Comparison of ENCODE assay signal across 1 cellular context in the genomic region with DNA sequence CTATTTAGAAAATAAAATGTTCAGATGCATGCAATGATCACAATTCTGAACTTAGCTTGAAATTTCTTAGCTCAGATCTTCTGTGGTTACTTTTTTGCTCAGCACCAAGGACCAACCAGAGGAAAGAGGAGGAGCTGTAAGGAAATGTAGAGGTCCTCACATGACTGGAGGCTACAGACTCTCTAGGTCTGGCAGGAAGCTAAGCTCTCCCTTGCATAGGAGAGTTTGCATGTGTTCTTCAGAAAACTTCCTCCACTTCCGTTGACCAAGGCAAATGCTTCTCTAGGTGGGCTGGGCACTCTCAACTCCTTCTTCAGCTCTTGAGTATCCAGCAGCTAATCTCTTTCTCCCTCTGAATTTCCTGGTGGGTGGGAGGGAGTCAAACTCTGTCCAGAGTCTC.
TF ChIP-seq lines count a peak whose summit lies in the region.

No MANE protein-coding gene starts in this region.

TF ChIP-seq in Ishikawa, 13 proteins besides CTCF, POLR2A, EP300 and RAD21 (continued from another document):
- TF ChIP-seq, protein P1, sequence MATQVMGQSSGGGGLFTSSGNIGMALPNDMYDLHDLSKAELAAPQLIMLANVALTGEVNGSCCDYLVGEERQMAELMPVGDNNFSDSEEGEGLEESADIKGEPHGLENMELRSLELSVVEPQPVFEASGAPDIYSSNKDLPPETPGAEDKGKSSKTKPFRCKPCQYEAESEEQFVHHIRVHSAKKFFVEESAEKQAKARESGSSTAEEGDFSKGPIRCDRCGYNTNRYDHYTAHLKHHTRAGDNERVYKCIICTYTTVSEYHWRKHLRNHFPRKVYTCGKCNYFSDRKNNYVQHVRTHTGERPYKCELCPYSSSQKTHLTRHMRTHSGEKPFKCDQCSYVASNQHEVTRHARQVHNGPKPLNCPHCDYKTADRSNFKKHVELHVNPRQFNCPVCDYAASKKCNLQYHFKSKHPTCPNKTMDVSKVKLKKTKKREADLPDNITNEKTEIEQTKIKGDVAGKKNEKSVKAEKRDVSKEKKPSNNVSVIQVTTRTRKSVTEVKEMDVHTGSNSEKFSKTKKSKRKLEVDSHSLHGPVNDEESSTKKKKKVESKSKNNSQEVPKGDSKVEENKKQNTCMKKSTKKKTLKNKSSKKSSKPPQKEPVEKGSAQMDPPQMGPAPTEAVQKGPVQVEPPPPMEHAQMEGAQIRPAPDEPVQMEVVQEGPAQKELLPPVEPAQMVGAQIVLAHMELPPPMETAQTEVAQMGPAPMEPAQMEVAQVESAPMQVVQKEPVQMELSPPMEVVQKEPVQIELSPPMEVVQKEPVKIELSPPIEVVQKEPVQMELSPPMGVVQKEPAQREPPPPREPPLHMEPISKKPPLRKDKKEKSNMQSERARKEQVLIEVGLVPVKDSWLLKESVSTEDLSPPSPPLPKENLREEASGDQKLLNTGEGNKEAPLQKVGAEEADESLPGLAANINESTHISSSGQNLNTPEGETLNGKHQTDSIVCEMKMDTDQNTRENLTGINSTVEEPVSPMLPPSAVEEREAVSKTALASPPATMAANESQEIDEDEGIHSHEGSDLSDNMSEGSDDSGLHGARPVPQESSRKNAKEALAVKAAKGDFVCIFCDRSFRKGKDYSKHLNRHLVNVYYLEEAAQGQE (IDR thresholded peaks at IDR 0.05; ENCODE audit: low read depth), result no peak
- TF ChIP-seq TCF12 (IDR thresholded peaks at IDR 0.05; ENCODE audit: low read depth) (no peak), TAF1 (IDR thresholded peaks at IDR 0.05; ENCODE audit: low read depth) (no peak)
- TF ChIP-seq, protein P2, sequence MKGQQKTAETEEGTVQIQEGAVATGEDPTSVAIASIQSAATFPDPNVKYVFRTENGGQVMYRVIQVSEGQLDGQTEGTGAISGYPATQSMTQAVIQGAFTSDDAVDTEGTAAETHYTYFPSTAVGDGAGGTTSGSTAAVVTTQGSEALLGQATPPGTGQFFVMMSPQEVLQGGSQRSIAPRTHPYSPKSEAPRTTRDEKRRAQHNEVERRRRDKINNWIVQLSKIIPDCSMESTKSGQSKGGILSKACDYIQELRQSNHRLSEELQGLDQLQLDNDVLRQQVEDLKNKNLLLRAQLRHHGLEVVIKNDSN (IDR thresholded peaks at IDR 0.05), result peak; percentile 23; the same call in 1 of the 2 replicates
